In the genomic region with DNA sequence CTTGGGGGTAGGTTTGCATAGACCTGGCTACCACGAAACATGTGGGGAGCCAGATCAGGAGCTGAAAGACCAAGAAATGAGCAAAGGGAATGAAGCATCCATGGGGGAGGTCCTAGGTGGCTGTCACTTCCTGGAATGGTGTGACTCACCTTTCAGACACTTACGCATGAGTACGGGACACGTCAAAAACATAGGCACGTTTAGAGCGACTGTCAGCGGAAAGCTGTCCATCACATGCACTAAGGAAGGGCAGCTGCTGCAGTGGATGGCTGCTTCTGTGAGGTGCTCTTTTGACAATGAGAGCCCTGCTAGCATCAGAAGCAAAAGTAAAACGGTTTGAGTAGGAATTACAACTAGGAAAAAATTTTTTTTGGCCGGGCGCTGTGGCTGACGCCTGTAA, we compare ENCODE assay signal across 15 cellular contexts.
DNase-seq lines count a peak whose midpoint lies in the region; ATAC-seq, FAIRE-seq and TF ChIP-seq lines count a peak whose summit lies in the region.
"Had no signal": no experiment of that assay in that cellular context is flagged by ENCODE, and none has a peak within 500 bp of the region (broad histone marks: within the 10 kb centered on the region; RNA-seq: fewer than 3 reads in every experiment).

No MANE protein-coding gene starts in this region.

- H3K9ac ChIP-seq in IMR-90 (ENCODE audit: low read depth, low read length) (no peak overlapping the region), K562 (ENCODE audit: insufficient read depth in 1 of 2, low read depth in 2 of 2, low read length in 2 of 2) (no peak overlapping the region)

- H3K14ac ChIP-seq in IMR-90 (replicated peaks; ENCODE audit: low read depth, low read length): no peak overlapping the region

- no peak overlapping the region for H3K4me3 ChIP-seq in IMR-90 (ENCODE audit: insufficient read depth, low read depth, low read length)
- no peak overlapping the region for H3K4me3 ChIP-seq in K562
- H3K4me3 ChIP-seq in Caco-2 (ENCODE audit: low read depth, low read length): no peak overlapping the region
- H3K4me3 ChIP-seq: HAP-1 had no signal

- POLR2A ChIA-PET in IMR-90 (lab: Charles Lee; ENCODE audit: unreplicated experiment): no interaction called here
- POLR2A ChIA-PET in K562 (lab: Yijun Ruan, JAX): no interaction called here
- POLR2A ChIA-PET in Caco-2 (lab: Charles Lee): no interaction called here

- no peak overlapping the region for H3K23ac ChIP-seq in IMR-90 (ENCODE audit: low read depth, low read length)

- H4K91ac ChIP-seq in IMR-90 (ENCODE audit: insufficient read depth, low read depth, low read length): no peak overlapping the region

- H3K4me2 ChIP-seq in IMR-90 (ENCODE audit: low read depth, low read length) (no peak overlapping the region), K562 (ENCODE audit: insufficient read depth, low read length) (peak overlapping the region; percentile 46; the same call in 1 of the 2 replicates)

- H2BK15ac ChIP-seq in IMR-90 (ENCODE audit: low read depth, low read length): no peak overlapping the region

- no peak overlapping the region for H3K27ac Mint-ChIP-seq in Caco-2 (ENCODE audit: unreplicated experiment)
- H3K27ac Mint-ChIP-seq in activated naive CD8-positive, alpha-beta T cell treated with anti-CD3 and anti-CD28 coated beads for 36 hours: no peak overlapping the region
- H3K27ac Mint-ChIP-seq: CD14-positive monocyte; CD8-positive, alpha-beta T cell had no signal

- dilution Hi-C loops in IMR-90 (cut with HindIII; ENCODE audit: low sequenced_read_pairs, unreplicated experiment): no loop called here

- BruUV-seq in IMR-90 (replicated peaks; lab: Mats Ljungman, UMichigan) (no TSS peak), K562 (replicated peaks; lab: Mats Ljungman, UMichigan) (no TSS peak), Caco-2 (replicated peaks; lab: Mats Ljungman, UMichigan) (no TSS peak)

- no peak overlapping the region for H4K8ac ChIP-seq in IMR-90 (ENCODE audit: low read depth in 2 of 2, low read length in 2 of 2)

- H3K9me1 ChIP-seq in IMR-90 (ENCODE audit: insufficient read depth, low read length) (peaks cover 7% of the 10 kb centered on the region; the same call in 1 of the 2 replicates), K562 (ENCODE audit: control insufficient read depth, insufficient read depth, low read length) (no peaks in the 10 kb centered on the region)

- DNase-seq in IMR-90 (peak; percentile 0), K562 (ENCODE audit: extremely low read depth in 1 of 4, low spot score in 3 of 4) (peak; percentile 11 to 56 (median 17)), myocyte (ENCODE audit: low read depth) (peak; percentile 46), Caco-2 (no peak)
- DNase-seq in activated naive CD8-positive, alpha-beta T cell treated with anti-CD3 and anti-CD28 coated beads for 36 hours: no peak
- DNase-seq: CD8-positive, alpha-beta T cell; COR-L47; DMS79; EL; GOT3 had no signal

- intact Hi-C loops in IMR-90 (cut with micrococcal nuclease): no loop called here
- intact Hi-C loops in K562 (cut with micrococcal nuclease): no loop called here
- intact Hi-C loops in Caco-2 (cut with micrococcal nuclease; ENCODE audit: unreplicated experiment): no loop called here

- H3K79me2 ChIP-seq in K562 (ENCODE audit: control insufficient read depth, insufficient read depth, low read length): no peaks in the 10 kb centered on the region

- H3K4me1 Mint-ChIP-seq in Caco-2 (ENCODE audit: low read depth, unreplicated experiment): no peaks in the 10 kb centered on the region
- no peaks in the 10 kb centered on the region for H3K4me1 Mint-ChIP-seq in activated naive CD8-positive, alpha-beta T cell treated with anti-CD3 and anti-CD28 coated beads for 36 hours
- H3K4me1 Mint-ChIP-seq: CD14-positive monocyte had no signal

- H2BK5ac ChIP-seq in IMR-90 (ENCODE audit: low read depth, low read length, poor library complexity, severe bottlenecking): no peak overlapping the region

- no peak overlapping the region for H2BK20ac ChIP-seq in IMR-90 (ENCODE audit: low read depth, low read length)

- H3K4ac ChIP-seq in IMR-90 (ENCODE audit: low read depth, low read length): no peak overlapping the region

- FAIRE-seq in K562 (lab: Jason Lieb, UNC): no peak
- FAIRE-seq: G401.6, GM12891 had no signal

- no peaks in the 10 kb centered on the region; the same call in 1 of the 2 replicates for H3K27me3 ChIP-seq in IMR-90 (ENCODE audit: control insufficient read depth, insufficient read depth, low read length)
- no peaks in the 10 kb centered on the region; a peak in 1 of 5 replicates for H3K27me3 ChIP-seq in K562 (ENCODE audit: control insufficient read depth in 2 of 2, insufficient read depth in 2 of 2, low read length in 2 of 2)
- H3K27me3 ChIP-seq in Caco-2 (replicated peaks; ENCODE audit: control insufficient read depth, insufficient read depth, low read length): no peaks in the 10 kb centered on the region

- no peak overlapping the region for H3K56ac ChIP-seq in IMR-90 (ENCODE audit: extremely low read depth, insufficient read depth, low read length)

- CTCF ChIA-PET in IMR-90 (lab: Yijun Ruan, JAX) (no interaction called here), K562 (lab: Yijun Ruan, JAX; ENCODE audit: low intra/inter-chr PET ratio) (no interaction called here), Caco-2 (lab: Charles Lee) (no interaction called here)

- TF ChIP-seq EP300 in K562 (IDR thresholded peaks at IDR 0.05; ENCODE audit: low read length): no peak

- 94% methylated on average over 4 of the region's 11 CpGs; no CpG with 5 or more reads in 1 of the 2 experiments for WGBS in IMR-90 (ENCODE audit: extremely low coverage in 2 of 2, insufficient read length in 1 of 2), 2 experiments
- WGBS in K562 (ENCODE audit: insufficient coverage, low coverage, missing lambda C conversion rate): 13% methylated on average over 8 of the region's 11 CpGs

- H3K4me1 ChIP-seq in IMR-90 (ENCODE audit: control insufficient read depth, insufficient read depth, low read length) (no peaks in the 10 kb centered on the region), K562 (replicated peaks in 1 of 2; ENCODE audit: control insufficient read depth in 2 of 2, insufficient read depth in 2 of 2, low read length in 2 of 2) (peaks cover 0 to 3% of the 10 kb centered on the region in 2 experiments; a peak in 2 of 5 replicates), Caco-2 (no peaks in the 10 kb centered on the region)
- H3K4me1 ChIP-seq: HAP-1 had no signal

- H3K9me3 ChIP-seq in IMR-90 (ENCODE audit: control insufficient read depth, insufficient read depth, low read length): no peaks in the 10 kb centered on the region
- no peaks in the 10 kb centered on the region for H3K9me3 ChIP-seq in K562 (replicated peaks; ENCODE audit: control insufficient read depth, insufficient read depth, low read depth, low read length)
- no peaks in the 10 kb centered on the region for H3K9me3 ChIP-seq in Caco-2
- H3K9me3 ChIP-seq: HAP-1 had no signal

- TF ChIP-seq RAD21 in IMR-90 (IDR thresholded peaks at IDR 0.05; ENCODE audit: low read length): no peak
- no peak for TF ChIP-seq RAD21 in K562 (CRISPR knock-in tag; conservative IDR thresholded peaks at IDR 0.05 in 1 of 2, IDR thresholded peaks at IDR 0.05 in 1 of 2)

- peaks cover 12% of the 10 kb centered on the region for H3K9me3 Mint-ChIP-seq in Caco-2 (ENCODE audit: unreplicated experiment)
- no peaks in the 10 kb centered on the region for H3K9me3 Mint-ChIP-seq in activated naive CD8-positive, alpha-beta T cell treated with anti-CD3 and anti-CD28 coated beads for 36 hours
- H3K9me3 Mint-ChIP-seq: CD8-positive, alpha-beta T cell had no signal

- H3K27ac ChIP-seq in IMR-90 (ENCODE audit: insufficient read depth, low read length): no peak overlapping the region
- peak overlapping the region; percentile 58; the same call in 2 of the 3 replicates for H3K27ac ChIP-seq in K562 (ENCODE audit: extremely low read depth, low read depth, low read length)

- no peak overlapping the region for H2AK9ac ChIP-seq in IMR-90 (replicated peaks; ENCODE audit: low read depth, low read length, poor library complexity)

- H2AFZ ChIP-seq in IMR-90 (replicated peaks; ENCODE audit: low read length, poor library complexity): no peak overlapping the region
- peak overlapping the region; percentile 78 for H2AFZ ChIP-seq in K562 (ENCODE audit: low read depth, low read length)

- H3K4me3 Mint-ChIP-seq in Caco-2 (ENCODE audit: unreplicated experiment): no peak overlapping the region
- no peak overlapping the region for H3K4me3 Mint-ChIP-seq in activated naive CD8-positive, alpha-beta T cell treated with anti-CD3 and anti-CD28 coated beads for 36 hours
- H3K4me3 Mint-ChIP-seq: CD14-positive monocyte; CD8-positive, alpha-beta T cell had no signal

- H3K36me3 ChIP-seq in IMR-90 (ENCODE audit: control insufficient read depth, insufficient read depth, low read length) (no peaks in the 10 kb centered on the region), K562 (ENCODE audit: control insufficient read depth, insufficient read depth, low read length) (no peaks in the 10 kb centered on the region), Caco-2 (ENCODE audit: control insufficient read depth, insufficient read depth, low read length) (no peaks in the 10 kb centered on the region)
- H3K36me3 ChIP-seq: HAP-1 had no signal

- in situ Hi-C loops in IMR-90 (cut with MboI; ENCODE audit: low sequenced_read_pairs) (no loop called here), K562 (cut with MboI) (no loop called here)

- no peaks in the 10 kb centered on the region for H3K36me3 Mint-ChIP-seq in Caco-2 (ENCODE audit: insufficient read depth, unreplicated experiment)
- H3K36me3 Mint-ChIP-seq in activated naive CD8-positive, alpha-beta T cell treated with anti-CD3 and anti-CD28 coated beads for 36 hours: no peaks in the 10 kb centered on the region
- H3K36me3 Mint-ChIP-seq: CD14-positive monocyte; CD8-positive, alpha-beta T cell had no signal

- H3K18ac ChIP-seq in IMR-90 (ENCODE audit: low read depth, low read length): no peak overlapping the region

- TF ChIP-seq POLR2A in IMR-90 (IDR thresholded peaks at IDR 0.05; ENCODE audit: low read depth, low read length) (no peak), K562 (conservative IDR thresholded peaks at IDR 0.05) (no peak)

- no peak overlapping the region for H4K5ac ChIP-seq in IMR-90 (ENCODE audit: low read depth, low read length)

- no peak for TF ChIP-seq CTCF in IMR-90 (conservative IDR thresholded peaks at IDR 0.05; ENCODE audit: low read depth, low read length)
- no peak for TF ChIP-seq CTCF in K562 (IDR thresholded peaks at IDR 0.05 in 2 of 3, conservative IDR thresholded peaks at IDR 0.05 in 1 of 3; ENCODE audit: insufficient read depth in 2 of 3, low read depth in 1 of 3, low read length in 3 of 3)
- TF ChIP-seq CTCF in Caco-2 (IDR thresholded peaks at IDR 0.05; ENCODE audit: insufficient read depth in 1 of 2, low read depth in 1 of 2, low read length in 1 of 2, severe bottlenecking in 1 of 2, unreplicated experiment in 1 of 2): no peak

- no peaks in the 10 kb centered on the region for H3K79me1 ChIP-seq in IMR-90 (ENCODE audit: low read depth in 1 of 2, low read length in 2 of 2)

- H2AK5ac ChIP-seq in IMR-90 (ENCODE audit: low read depth, low read length): no peak overlapping the region

- no peaks in the 10 kb centered on the region for H3K27me3 Mint-ChIP-seq in Caco-2 (ENCODE audit: insufficient read depth, unreplicated experiment)
- no peaks in the 10 kb centered on the region for H3K27me3 Mint-ChIP-seq in activated naive CD8-positive, alpha-beta T cell treated with anti-CD3 and anti-CD28 coated beads for 36 hours

- H2BK120ac ChIP-seq in IMR-90 (ENCODE audit: low read depth, low read length): no peak overlapping the region

- no peaks in the 10 kb centered on the region for H4K20me1 ChIP-seq in IMR-90 (ENCODE audit: insufficient read depth, low read length)
- H4K20me1 ChIP-seq in K562 (replicated peaks; ENCODE audit: control insufficient read depth, insufficient read depth, low read length): no peaks in the 10 kb centered on the region

- no peak for ATAC-seq in IMR-90 (ENCODE audit: low read depth)
- ATAC-seq in K562: peak; percentile 82
- ATAC-seq in HG03342 (IDR thresholded peaks at IDR 0.05; ENCODE audit: unreplicated experiment): no peak
- ATAC-seq: CD8-positive, alpha-beta T cell had no signal

Comparison
In these comparisons a context has a peak if more than half of its experiments do, and no peak if none do; other contexts are left out.
1. DNase-seq: peak in IMR-90 (single experiment), K562 (4 of 4) and myocyte (single experiment); none in Caco-2 (0 of 2) and activated naive CD8-positive, alpha-beta T cell treated with anti-CD3 and anti-CD28 coated beads for 36 hours (single experiment).